9 cellular contexts compared by ENCODE assay signal in the genomic region with DNA sequence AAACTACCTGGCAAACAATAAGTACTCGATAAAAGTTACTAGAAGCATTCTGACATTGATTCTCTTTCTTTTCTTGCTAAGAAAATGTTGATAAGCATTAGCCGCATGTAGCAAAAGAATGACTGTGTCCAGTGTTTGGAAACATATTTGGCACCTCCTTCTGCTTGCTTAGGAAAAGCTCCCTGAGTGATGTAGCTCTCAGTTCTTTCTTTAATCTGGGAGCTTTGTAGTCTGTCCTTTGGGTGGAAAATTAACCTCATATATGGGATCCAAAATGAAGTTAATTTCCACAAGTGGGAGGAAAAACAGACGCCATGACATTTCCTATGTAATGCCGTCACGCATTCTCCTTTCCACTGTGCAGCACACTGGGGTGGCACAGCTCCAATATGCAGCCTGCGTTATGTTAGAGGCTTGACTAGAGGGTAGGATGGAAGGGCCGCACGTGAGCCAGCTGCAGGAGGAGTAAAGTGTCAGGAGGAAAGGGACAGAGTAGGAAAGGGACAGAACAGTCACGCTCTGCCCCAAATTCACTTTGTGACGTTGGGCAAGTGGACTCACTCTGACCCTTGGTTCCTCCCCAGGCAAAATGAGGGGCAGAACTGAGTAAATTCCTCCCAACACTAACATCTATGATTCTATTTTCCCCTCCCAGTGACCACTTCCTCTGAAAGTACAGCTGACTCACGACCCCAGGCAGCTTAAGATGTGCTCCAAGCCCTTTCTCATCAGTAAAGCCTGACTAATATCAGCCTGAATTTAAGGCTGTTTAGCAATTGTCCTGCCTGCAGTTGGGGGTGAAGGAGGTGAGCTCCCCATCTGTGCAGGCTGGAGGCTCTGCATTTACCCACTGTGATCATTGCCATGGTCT.
DNase-seq lines count a peak whose midpoint lies in the region; ATAC-seq and TF ChIP-seq lines count a peak whose summit lies in the region.
"Had no signal": no experiment of that assay in that cellular context is flagged by ENCODE, and none has a peak within 500 bp of the region (broad histone marks: within the 10 kb centered on the region; RNA-seq: fewer than 3 reads in every experiment).

No MANE protein-coding gene starts in this region.

- TF ChIP-seq CTCF in GM12865 (IDR thresholded peaks at IDR 0.05; ENCODE audit: insufficient read depth, low read depth, low read length, missing control alignments): no peak

- ATAC-seq in HG03175 (IDR thresholded peaks at IDR 0.05; ENCODE audit: unreplicated experiment): no peak

- DNase-seq in GM12865 (ENCODE audit: low read depth): peak; percentile 79
- DNase-seq in HT1080 (ENCODE audit: low read depth): peak; percentile 99
- DNase-seq in brain pericyte (ENCODE audit: low read depth, low spot score): peak; percentile 50
- peak; percentile 98 for DNase-seq in non-pigmented ciliary epithelial cell (ENCODE audit: low read depth)
- no peak for DNase-seq in NCI-H2196 treated with DMSO at 0.1 percent for 48 hours (lab: John Stamatoyannopoulos, UW; ENCODE audit: unreplicated experiment)
- DNase-seq in NCI-H524 (lab: John Stamatoyannopoulos, UW): no peak
- no peak for DNase-seq in midbrain (lab: John Stamatoyannopoulos, UW)

- no peak overlapping the region for H3K4me3 ChIP-seq in GM12865 (ENCODE audit: low read depth, low read length)
- H3K4me3 ChIP-seq: cardiac muscle cell had no signal

Comparison
In these comparisons a context has a peak if more than half of its experiments do, and no peak if none do; other contexts are left out.
1. DNase-seq: peak in GM12865 (single experiment), HT1080 (single experiment), brain pericyte (single experiment) and non-pigmented ciliary epithelial cell (single experiment); none in NCI-H2196 treated with DMSO at 0.1 percent for 48 hours (single experiment), NCI-H524 (0 of 2) and midbrain (single experiment).